In the genomic region with DNA sequence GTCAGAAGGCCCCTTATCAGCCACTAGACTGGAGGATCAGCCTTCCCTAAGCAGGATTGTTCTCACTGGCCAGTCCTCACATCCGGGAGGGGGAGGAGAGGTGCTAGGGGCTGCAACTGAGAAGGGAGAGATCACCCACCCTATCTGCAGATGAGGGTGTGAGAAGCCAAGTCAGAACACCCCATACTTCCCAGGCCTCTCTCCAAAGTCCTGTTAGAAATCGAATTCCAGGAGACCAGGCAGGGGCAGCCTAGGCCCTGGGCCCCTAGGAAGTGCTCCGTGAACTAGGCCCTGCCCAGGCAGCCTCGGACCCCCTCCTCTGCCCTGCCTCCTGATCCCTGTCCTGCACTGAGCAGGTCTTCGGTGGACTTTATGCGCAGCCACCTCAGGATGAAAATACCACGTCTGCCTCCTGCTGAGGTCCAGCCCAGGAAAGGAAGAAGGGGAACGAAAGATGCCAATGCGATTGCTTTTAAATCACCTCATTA, we compare ENCODE assay signal across 8 cellular contexts. TPM values are rescaled to one million over a fixed set of nuclear protein-coding genes. Genes with fewer than 3 reads are reported as not detected.
DNase-seq lines count a peak whose midpoint lies in the region; ATAC-seq, FAIRE-seq and TF ChIP-seq lines count a peak whose summit lies in the region.

No MANE protein-coding gene starts in this region.

- no peak overlapping the region for H3K27ac ChIP-seq in neural cell (ENCODE audit: low read length)

- peak overlapping the region; percentile 65 for H3K9ac ChIP-seq in neural cell (ENCODE audit: low read length)

- peak overlapping the region; percentile 74 for H3K4me3 ChIP-seq in epithelial cell of proximal tubule (ENCODE audit: low read depth, low read length)
- peak overlapping the region; percentile 91 for H3K4me3 ChIP-seq in neural cell (ENCODE audit: low read length)

- no peaks in the 10 kb centered on the region for H3K9me3 ChIP-seq in neural cell (ENCODE audit: low read length)

- H3F3A ChIP-seq in neural cell (ENCODE audit: insufficient read depth, low read length, poor library complexity, severe bottlenecking): no peaks in the 10 kb centered on the region

- H2AFZ ChIP-seq in neural cell (ENCODE audit: low read depth, low read length): no peak overlapping the region

- peak overlapping the region; percentile 48 for H3K4me2 ChIP-seq in neural cell (ENCODE audit: low read length)

- TF ChIP-seq RAD21 in neural cell (conservative IDR thresholded peaks at IDR 0.05): no peak

- DNase-seq in ELF-1 (ENCODE audit: low read depth, low spot score) (peak; percentile 59), RCC 7860 (ENCODE audit: low spot score) (peak; percentile 64), epithelial cell of proximal tubule (ENCODE audit: low read depth) (no peak), SKM-1 (lab: John Stamatoyannopoulos, UW; ENCODE audit: unreplicated experiment) (no peak), GOT3 (lab: John Stamatoyannopoulos, UW) (no peak)

- TF ChIP-seq EP300 in neural cell (conservative IDR thresholded peaks at IDR 0.05; ENCODE audit: poor library complexity, severe bottlenecking): no peak

- no peaks in the 10 kb centered on the region for H3K27me3 ChIP-seq in neural cell (ENCODE audit: insufficient read depth, low read depth, low read length)

- TF ChIP-seq CTCF in epithelial cell of proximal tubule (conservative IDR thresholded peaks at IDR 0.05; ENCODE audit: low read depth, low read length) (no peak), neural cell (IDR thresholded peaks at IDR 0.05; ENCODE audit: poor library complexity, severe bottlenecking) (no peak)

- no peaks in the 10 kb centered on the region for H3K9me2 ChIP-seq in neural cell (ENCODE audit: insufficient read depth, low read length)

- peaks cover 6% of the 10 kb centered on the region for H3K79me2 ChIP-seq in neural cell (replicated peaks; ENCODE audit: insufficient read depth, low read length)

- H4K20me1 ChIP-seq in neural cell (ENCODE audit: insufficient read depth): no peaks in the 10 kb centered on the region

- no peak for FAIRE-seq in RCC 7860 (lab: Jason Lieb, UNC)

- no peaks in the 10 kb centered on the region for H3K36me3 ChIP-seq in neural cell (ENCODE audit: insufficient read depth, low read length)

- ATAC-seq in HG02759 (IDR thresholded peaks at IDR 0.05; ENCODE audit: unreplicated experiment) (no peak), GM18519 (IDR thresholded peaks at IDR 0.05; ENCODE audit: low FRiP score, unreplicated experiment) (no peak)

TF ChIP-seq in neural cell, 6 proteins besides CTCF, POLR2A, EP300 and RAD21:
- no peak for TF ChIP-seq TAF1 (IDR thresholded peaks at IDR 0.05; ENCODE audit: low read depth)
- no peak for TF ChIP-seq MXI1 (conservative IDR thresholded peaks at IDR 0.05; ENCODE audit: poor library complexity, severe bottlenecking)
- TF ChIP-seq, protein P1, sequence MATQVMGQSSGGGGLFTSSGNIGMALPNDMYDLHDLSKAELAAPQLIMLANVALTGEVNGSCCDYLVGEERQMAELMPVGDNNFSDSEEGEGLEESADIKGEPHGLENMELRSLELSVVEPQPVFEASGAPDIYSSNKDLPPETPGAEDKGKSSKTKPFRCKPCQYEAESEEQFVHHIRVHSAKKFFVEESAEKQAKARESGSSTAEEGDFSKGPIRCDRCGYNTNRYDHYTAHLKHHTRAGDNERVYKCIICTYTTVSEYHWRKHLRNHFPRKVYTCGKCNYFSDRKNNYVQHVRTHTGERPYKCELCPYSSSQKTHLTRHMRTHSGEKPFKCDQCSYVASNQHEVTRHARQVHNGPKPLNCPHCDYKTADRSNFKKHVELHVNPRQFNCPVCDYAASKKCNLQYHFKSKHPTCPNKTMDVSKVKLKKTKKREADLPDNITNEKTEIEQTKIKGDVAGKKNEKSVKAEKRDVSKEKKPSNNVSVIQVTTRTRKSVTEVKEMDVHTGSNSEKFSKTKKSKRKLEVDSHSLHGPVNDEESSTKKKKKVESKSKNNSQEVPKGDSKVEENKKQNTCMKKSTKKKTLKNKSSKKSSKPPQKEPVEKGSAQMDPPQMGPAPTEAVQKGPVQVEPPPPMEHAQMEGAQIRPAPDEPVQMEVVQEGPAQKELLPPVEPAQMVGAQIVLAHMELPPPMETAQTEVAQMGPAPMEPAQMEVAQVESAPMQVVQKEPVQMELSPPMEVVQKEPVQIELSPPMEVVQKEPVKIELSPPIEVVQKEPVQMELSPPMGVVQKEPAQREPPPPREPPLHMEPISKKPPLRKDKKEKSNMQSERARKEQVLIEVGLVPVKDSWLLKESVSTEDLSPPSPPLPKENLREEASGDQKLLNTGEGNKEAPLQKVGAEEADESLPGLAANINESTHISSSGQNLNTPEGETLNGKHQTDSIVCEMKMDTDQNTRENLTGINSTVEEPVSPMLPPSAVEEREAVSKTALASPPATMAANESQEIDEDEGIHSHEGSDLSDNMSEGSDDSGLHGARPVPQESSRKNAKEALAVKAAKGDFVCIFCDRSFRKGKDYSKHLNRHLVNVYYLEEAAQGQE (IDR thresholded peaks at IDR 0.05; ENCODE audit: borderline replicate concordance): no peak
- TF ChIP-seq POLR2AphosphoS5 (IDR thresholded peaks at IDR 0.05): no peak
- no peak for TF ChIP-seq EZH2 (IDR thresholded peaks at IDR 0.05; ENCODE audit: borderline replicate concordance, insufficient read depth, low read length, poor library complexity, severe bottlenecking)
- TF ChIP-seq SMC3 (conservative IDR thresholded peaks at IDR 0.05; ENCODE audit: poor library complexity): no peak

RNA-seq across cellular contexts. Expression of a gene that starts 0.9 kb away (rescaled TPM):
- total RNA-seq in epithelial cell of proximal tubule: 5.9 and 9.7 TPM in 2 replicates
- polyA plus RNA-seq in neural cell: 1.7 and 2.7 TPM in 2 replicates
- 6.8 and 8.8 TPM in 2 replicates for polyA minus RNA-seq in neural cell

RNA-seq across cellular contexts. Expression of a gene that starts 17.7 kb away (rescaled TPM):
- not detected in 2 replicates for total RNA-seq in epithelial cell of proximal tubule
- not detected in 2 replicates for polyA plus RNA-seq in neural cell
- not detected in 2 replicates for polyA minus RNA-seq in neural cell

Comparison
In these comparisons a context has a peak if more than half of its experiments do, and no peak if none do; other contexts are left out.
1. DNase-seq: peak in ELF-1 (single experiment) and RCC 7860 (single experiment); none in epithelial cell of proximal tubule (single experiment), SKM-1 (single experiment) and GOT3 (single experiment).